ENCODE assay signal across 24 cellular contexts in genomic region chr4:63919636-63920365, GRCh38.
"Had no signal": no experiment of that assay in that cellular context is flagged by ENCODE, and none has a peak within 500 bp of the region (broad histone marks: within the 10 kb centered on the region; RNA-seq: fewer than 3 reads in every experiment).

No MANE protein-coding gene starts in this region.

- H3K4me3 Mint-ChIP-seq: immature natural killer cell; naive thymus-derived CD4-positive, alpha-beta T cell; nephron; stimulated activated naive B cell treated with anti-CD40 and anti-IgM and Interleukin-4, amounts not matched to agents 10 μg/mL and 1 μg/mL and 100 μg/mL, for 72 hours; stimulated activated naive CD8-positive, alpha-beta T cell treated with anti-CD3 and anti-CD28 coated beads, Interleukin-15, Interleukin-2, amounts not matched to agents 100 ng/mL and 50 ng/mL, for 24 hours had no signal

- H3K4me1 ChIP-seq: esophagus squamous epithelium, psoas muscle, tibial nerve, upper lobe of left lung had no signal

- ATAC-seq: naive thymus-derived CD4-positive, alpha-beta T cell; psoas muscle; right cardiac atrium; stimulated activated naive B cell treated with anti-CD40 and anti-IgM and Interleukin-4, amounts not matched to agents 10 μg/mL and 1 μg/mL and 100 μg/mL, for 72 hours had no signal

- H3K27me3 ChIP-seq: esophagus squamous epithelium, tibial nerve, upper lobe of left lung had no signal

- H3K27me3 Mint-ChIP-seq: naive thymus-derived CD4-positive, alpha-beta T cell; stimulated activated naive B cell treated with anti-CD40 and anti-IgM and Interleukin-4, amounts not matched to agents 10 μg/mL and 1 μg/mL and 100 μg/mL, for 72 hours; stimulated activated naive CD8-positive, alpha-beta T cell treated with anti-CD3 and anti-CD28 coated beads, Interleukin-15, Interleukin-2, amounts not matched to agents 100 ng/mL and 50 ng/mL, for 24 hours had no signal

- H3K9me3 ChIP-seq: esophagus squamous epithelium, psoas muscle, thoracic aorta, upper lobe of left lung had no signal

- H3K4me3 ChIP-seq: esophagus squamous epithelium, lung, psoas muscle, skin epidermis, thoracic aorta, tibial nerve, upper lobe of left lung had no signal

- H3K4me1 Mint-ChIP-seq: immature natural killer cell; naive thymus-derived CD4-positive, alpha-beta T cell; nephron; stimulated activated naive B cell treated with anti-CD40 and anti-IgM and Interleukin-4, amounts not matched to agents 10 μg/mL and 1 μg/mL and 100 μg/mL, for 72 hours had no signal

- H3K27ac Mint-ChIP-seq: immature natural killer cell; nephron; stimulated activated naive B cell treated with anti-CD40 and anti-IgM and Interleukin-4, amounts not matched to agents 10 μg/mL and 1 μg/mL and 100 μg/mL, for 72 hours; stimulated activated naive CD8-positive, alpha-beta T cell treated with anti-CD3 and anti-CD28 coated beads, Interleukin-15, Interleukin-2, amounts not matched to agents 100 ng/mL and 50 ng/mL, for 24 hours had no signal

- H3K9me3 Mint-ChIP-seq: nephron; stimulated activated naive CD8-positive, alpha-beta T cell treated with anti-CD3 and anti-CD28 coated beads, Interleukin-15, Interleukin-2, amounts not matched to agents 100 ng/mL and 50 ng/mL, for 24 hours had no signal

- H3K36me3 Mint-ChIP-seq: naive thymus-derived CD4-positive, alpha-beta T cell; stimulated activated naive B cell treated with anti-CD40 and anti-IgM and Interleukin-4, amounts not matched to agents 10 μg/mL and 1 μg/mL and 100 μg/mL, for 72 hours had no signal

- FAIRE-seq: frontal cortex, keratinocyte, urothelium cell line had no signal

- H3K36me3 ChIP-seq: esophagus squamous epithelium, thoracic aorta, tibial nerve, upper lobe of left lung had no signal

- DNase-seq: cerebellar nuclear complex; cortex of kidney; esophagus squamous epithelium; hypothalamus; immature natural killer cell; mesenchymal stem cell; midbrain; naive thymus-derived CD4-positive, alpha-beta T cell; nucleus accumbens; psoas muscle; right cardiac atrium; stimulated activated CD4-positive, alpha-beta T cell treated with anti-CD3 and anti-CD28 coated beads, Interleukin-15, amount 100 ng/mL, for 24 hours; stimulated activated CD4-positive, alpha-beta T cell treated with anti-CD3 and anti-CD28 coated beads, Interleukin-2, amount 100 ng/mL, for 48 hours; stimulated activated naive B cell treated with anti-CD40 and anti-IgM and Interleukin-4, amounts not matched to agents 10 μg/mL and 1 μg/mL and 100 μg/mL, for 72 hours; upper lobe of left lung had no signal

- H3K27ac ChIP-seq: esophagus squamous epithelium, psoas muscle, skin epidermis, thoracic aorta, tibial nerve, upper lobe of left lung had no signal
